11 cellular contexts compared by ENCODE assay signal in the genomic region with DNA sequence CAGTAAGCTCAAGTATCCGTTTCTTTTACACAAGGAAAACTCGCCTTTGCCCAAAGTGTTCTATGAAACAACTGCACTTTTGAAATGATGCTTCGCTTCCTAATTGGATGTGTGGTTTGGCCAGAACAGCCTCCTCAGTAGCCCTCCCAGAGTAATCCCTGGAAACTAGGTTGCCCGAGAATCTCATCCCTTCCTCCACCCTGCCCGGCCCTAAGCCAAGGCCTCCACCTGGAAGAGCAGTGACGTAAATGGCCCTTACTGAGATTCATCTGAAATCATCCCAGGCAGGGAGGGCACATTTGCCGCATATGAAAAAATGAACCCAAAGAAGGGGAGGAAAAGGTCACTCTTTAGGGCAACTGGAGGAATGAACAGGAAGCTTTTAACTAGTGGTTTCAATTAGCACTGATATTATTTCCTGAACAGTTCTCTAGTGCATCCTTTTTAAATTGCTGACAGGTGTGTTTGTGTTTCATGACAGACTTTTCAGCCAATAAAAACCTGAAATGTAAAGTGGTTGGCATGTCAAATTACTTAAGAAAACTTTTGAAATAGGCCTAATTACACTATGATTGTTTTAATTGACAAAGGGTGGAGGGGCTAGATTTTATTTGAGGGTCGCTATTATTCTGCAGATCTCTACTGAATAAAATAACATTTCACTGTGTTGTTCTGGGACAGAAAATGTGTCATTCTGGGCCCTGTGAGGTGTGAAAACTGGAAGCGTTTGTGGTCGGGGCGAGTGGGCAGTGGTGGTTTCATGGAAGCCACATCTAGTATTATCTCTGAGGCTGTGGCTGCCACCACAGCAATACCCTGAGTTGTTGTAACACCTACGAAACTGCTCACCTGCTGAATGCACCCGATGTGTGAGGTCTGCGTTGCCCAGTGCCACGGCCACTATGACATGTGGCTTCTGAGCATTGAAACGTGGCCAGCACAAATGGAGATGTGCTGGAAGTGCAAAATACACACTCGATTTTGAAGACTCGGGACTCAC.
DNase-seq lines count a peak whose midpoint lies in the region; ATAC-seq and TF ChIP-seq lines count a peak whose summit lies in the region.
"Had no signal": no experiment of that assay in that cellular context is flagged by ENCODE, and none has a peak within 500 bp of the region (broad histone marks: within the 10 kb centered on the region; RNA-seq: fewer than 3 reads in every experiment).

No MANE protein-coding gene starts in this region.

- no peaks in the 10 kb centered on the region for H3K36me3 ChIP-seq in GM23338 (ENCODE audit: insufficient read depth)
- no peaks in the 10 kb centered on the region for H3K36me3 ChIP-seq in naive thymus-derived CD4-positive, alpha-beta T cell (ENCODE audit: control insufficient read depth in 2 of 3, insufficient read depth in 3 of 3, low read length in 3 of 3)

- ATAC-seq in GM18498 (IDR thresholded peaks at IDR 0.05; ENCODE audit: unreplicated experiment), result peak; percentile 98
- peak; percentile 50 for ATAC-seq in GM23338
- ATAC-seq in WTC11, result peak; percentile 58
- ATAC-seq in naive thymus-derived CD4-positive, alpha-beta T cell, result peak; percentile 57
- ATAC-seq: Panc1 had no signal

- H3K4me2 ChIP-seq in GM23338, result no peak overlapping the region

- CTCF ChIA-PET in WTC11 (lab: Charles Lee), result no interaction called here
- CTCF ChIA-PET in naive thymus-derived CD4-positive, alpha-beta T cell (lab: Charles Lee), result no interaction called here

- no peaks in the 10 kb centered on the region for H3K9me3 ChIP-seq in naive thymus-derived CD4-positive, alpha-beta T cell (ENCODE audit: control insufficient read depth in 2 of 3, low read length in 3 of 3)

- H3K9me3 Mint-ChIP-seq in GM23338 (no peaks in the 10 kb centered on the region), WTC11 (no peaks in the 10 kb centered on the region)
- H3K9me3 Mint-ChIP-seq in naive thymus-derived CD4-positive, alpha-beta T cell, result no peaks in the 10 kb centered on the region
- H3K9me3 Mint-ChIP-seq: neural crest cell had no signal

- H3K9me2 ChIP-seq in GM23338 (ENCODE audit: insufficient read depth), result no peaks in the 10 kb centered on the region

- DNase-seq in GM23338 (ENCODE audit: low spot score), result no peak
- DNase-seq in WTC11 (ENCODE audit: low spot score), result no peak
- peak in 1 of 9 donors; percentile 63 for DNase-seq in naive thymus-derived CD4-positive, alpha-beta T cell
- DNase-seq in OCI-M1 (lab: John Stamatoyannopoulos, UW), result no peak
- DNase-seq in GM03348 (ENCODE audit: low spot score), result no peak
- no peak for DNase-seq in hypothalamus (lab: John Stamatoyannopoulos, UW)
- no peak for DNase-seq in D341Med (ENCODE audit: low spot score)

- H3K27me3 Mint-ChIP-seq in GM23338 (ENCODE audit: insufficient read depth, low read depth, poor library complexity), result peaks cover 4% of the 10 kb centered on the region
- H3K27me3 Mint-ChIP-seq in WTC11 (ENCODE audit: low read depth), result no peaks in the 10 kb centered on the region
- peaks cover 0 to 45% (median 0%) of the 10 kb centered on the region in 5 donors for H3K27me3 Mint-ChIP-seq in naive thymus-derived CD4-positive, alpha-beta T cell

- H3K4me1 ChIP-seq in GM23338 (ENCODE audit: insufficient read depth), result peaks cover 77% of the 10 kb centered on the region
- peaks cover 0 to 6% of the 10 kb centered on the region in 2 donors for H3K4me1 ChIP-seq in naive thymus-derived CD4-positive, alpha-beta T cell (ENCODE audit: control insufficient read depth in 2 of 2, insufficient read depth in 2 of 2, low read length in 2 of 2)

- no peaks in the 10 kb centered on the region for H3K27me3 ChIP-seq in GM23338 (ENCODE audit: insufficient read depth)
- no peaks in the 10 kb centered on the region for H3K27me3 ChIP-seq in naive thymus-derived CD4-positive, alpha-beta T cell (ENCODE audit: control insufficient read depth in 2 of 2, insufficient read depth in 2 of 2, low read length in 2 of 2)
- H3K27me3 ChIP-seq: dorsolateral prefrontal cortex had no signal

- H3K79me2 ChIP-seq in GM23338 (replicated peaks; ENCODE audit: insufficient read depth), result no peaks in the 10 kb centered on the region

- intact Hi-C loops in naive thymus-derived CD4-positive, alpha-beta T cell (cut with micrococcal nuclease), result no loop called here

- 0 out of 2 replicates have a peak, but pooled peaks cover 6% of the 10 kb centered on the region for H3F3A ChIP-seq in GM23338 (replicated peaks; ENCODE audit: low read depth)

- H3K27ac Mint-ChIP-seq in GM23338, result 0 out of 2 replicates have a peak overlapping the region, but pooled peaks have one; percentile 56
- peak overlapping the region; percentile 54; the same call in 1 of the 2 replicates for H3K27ac Mint-ChIP-seq in WTC11
- H3K27ac Mint-ChIP-seq in naive thymus-derived CD4-positive, alpha-beta T cell, result peak overlapping the region in 2 of 9 donors; percentile 19 to 30

- no peaks in the 10 kb centered on the region for H3K36me3 Mint-ChIP-seq in GM23338 (ENCODE audit: low read depth)
- no peaks in the 10 kb centered on the region for H3K36me3 Mint-ChIP-seq in WTC11
- peaks cover 0 to 46% (median 36%) of the 10 kb centered on the region in 5 donors for H3K36me3 Mint-ChIP-seq in naive thymus-derived CD4-positive, alpha-beta T cell

- no peak overlapping the region for H3K4me3 ChIP-seq in GM23338
- H3K4me3 ChIP-seq in naive thymus-derived CD4-positive, alpha-beta T cell (ENCODE audit: low read length), result no peak overlapping the region
- H3K4me3 ChIP-seq: dorsolateral prefrontal cortex had no signal

- POLR2A ChIA-PET in WTC11 (lab: Charles Lee), result no interaction called here
- POLR2A ChIA-PET in naive thymus-derived CD4-positive, alpha-beta T cell (lab: Charles Lee), result no interaction called here

- TF ChIP-seq CTCF in GM23338 (conservative IDR thresholded peaks at IDR 0.05; ENCODE audit: low read depth in 2 of 2), result no peak
- no peak for TF ChIP-seq CTCF in WTC11 (IDR thresholded peaks at IDR 0.05)

- H4K20me1 ChIP-seq in GM23338 (replicated peaks; ENCODE audit: insufficient read depth), result no peaks in the 10 kb centered on the region

- H3K27ac ChIP-seq in GM23338 (ENCODE audit: low read depth), result peak overlapping the region; percentile 34; the same call in 1 of the 2 replicates
- H3K27ac ChIP-seq in naive thymus-derived CD4-positive, alpha-beta T cell (ENCODE audit: low read depth, low read length), result no peak overlapping the region

- H2AFZ ChIP-seq in GM23338, result no peak overlapping the region

- H3K4me3 Mint-ChIP-seq in GM23338 (no peak overlapping the region), WTC11 (no peak overlapping the region)
- no peak overlapping the region for H3K4me3 Mint-ChIP-seq in naive thymus-derived CD4-positive, alpha-beta T cell

- H3K4me1 Mint-ChIP-seq in GM23338, result peaks cover 83% of the 10 kb centered on the region
- H3K4me1 Mint-ChIP-seq in WTC11, result peaks cover 88% of the 10 kb centered on the region
- H3K4me1 Mint-ChIP-seq in naive thymus-derived CD4-positive, alpha-beta T cell, result peaks cover 0 to 15% (median 9%) of the 10 kb centered on the region in 7 donors

TF ChIP-seq in GM23338, 12 proteins besides CTCF, POLR2A, EP300 and RAD21 (continues in another document):
- TF ChIP-seq NANOG (IDR thresholded peaks at IDR 0.05; ENCODE audit: borderline replicate concordance), result no peak

TF ChIP-seq in WTC11, 78 proteins besides CTCF, POLR2A, EP300 and RAD21 (continues in another document):
- TF ChIP-seq AFF4 (CRISPR knock-in tag; IDR thresholded peaks at IDR 0.05; ENCODE audit: borderline replicate concordance), result no peak
- TF ChIP-seq ZNF396 (CRISPR knock-in tag; IDR thresholded peaks at IDR 0.05; ENCODE audit: borderline replicate concordance), result no peak
- no peak for TF ChIP-seq NFE2L1 (CRISPR knock-in tag; IDR thresholded peaks at IDR 0.05)
- TF ChIP-seq, protein P1, sequence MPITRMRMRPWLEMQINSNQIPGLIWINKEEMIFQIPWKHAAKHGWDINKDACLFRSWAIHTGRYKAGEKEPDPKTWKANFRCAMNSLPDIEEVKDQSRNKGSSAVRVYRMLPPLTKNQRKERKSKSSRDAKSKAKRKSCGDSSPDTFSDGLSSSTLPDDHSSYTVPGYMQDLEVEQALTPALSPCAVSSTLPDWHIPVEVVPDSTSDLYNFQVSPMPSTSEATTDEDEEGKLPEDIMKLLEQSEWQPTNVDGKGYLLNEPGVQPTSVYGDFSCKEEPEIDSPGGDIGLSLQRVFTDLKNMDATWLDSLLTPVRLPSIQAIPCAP (CRISPR knock-in tag; IDR thresholded peaks at IDR 0.05), result no peak
- TF ChIP-seq CBFB (CRISPR knock-in tag; IDR thresholded peaks at IDR 0.05; ENCODE audit: low read depth), result no peak
- TF ChIP-seq RELA (CRISPR knock-in tag; IDR thresholded peaks at IDR 0.05; ENCODE audit: borderline replicate concordance), result no peak
- TF ChIP-seq NR1H2 (CRISPR knock-in tag; IDR thresholded peaks at IDR 0.05), result no peak
- TF ChIP-seq ZNF138 (CRISPR knock-in tag; conservative IDR thresholded peaks at IDR 0.05), result no peak
